ENCODE assay signal across 8 cellular contexts in genomic region chr21:35026617-35027557, GRCh38. TPM values are rescaled to one million over a fixed set of nuclear protein-coding genes. Genes with fewer than 3 reads are reported as not detected.
DNase-seq lines count a peak whose midpoint lies in the region; ATAC-seq and TF ChIP-seq lines count a peak whose summit lies in the region.

No MANE protein-coding gene starts in this region.

- peak overlapping the region; percentile 95 for H3K27ac Mint-ChIP-seq in activated naive CD4-positive, alpha-beta T cell treated with anti-CD3 and anti-CD28 coated beads for 36 hours

- dilution Hi-C loops in mammary epithelial cell (cut with HindIII; ENCODE audit: low sequenced_read_pairs) = no loop called here

- H2AFZ ChIP-seq in hepatocyte = peak overlapping the region; percentile 36
- H2AFZ ChIP-seq in mammary epithelial cell (ENCODE audit: low read depth, low read length) = no peak overlapping the region

- WGBS in hepatocyte (ENCODE audit: low lambda C conversion rate, missing lambda C conversion rate) = 42% methylated on average over 42 of the region's 45 CpGs
- WGBS in mammary epithelial cell (ENCODE audit: low coverage, missing lambda C conversion rate) = 98% methylated on average over 38 of the region's 45 CpGs

- peak overlapping the region; percentile 83 for H3K4me3 Mint-ChIP-seq in activated naive CD4-positive, alpha-beta T cell treated with anti-CD3 and anti-CD28 coated beads for 36 hours

- intact Hi-C loops in activated naive CD4-positive, alpha-beta T cell treated with anti-CD3 and anti-CD28 coated beads for 36 hours (cut with micrococcal nuclease) = loop anchor here (1.0 to 2.0 kb wide), 3 partner anchors 8 to 139 kb away; no protein-coding TSS in a partner anchor
- intact Hi-C loops in mammary epithelial cell (cut with micrococcal nuclease) = no loop called here

- in situ Hi-C loops in mammary epithelial cell (cut with MboI; ENCODE audit: low sequenced_read_pairs in 2 of 2) = no loop called here

- peak; percentile 94 for DNase-seq in RPMI8226
- DNase-seq in activated naive CD4-positive, alpha-beta T cell treated with anti-CD3 and anti-CD28 coated beads for 36 hours = peak; percentile 88
- DNase-seq in hepatocyte (ENCODE audit: low spot score) = peak; percentile 73
- DNase-seq in NCI-H345 treated with DMSO at 0.1 percent for 48 hours (lab: John Stamatoyannopoulos, UW; ENCODE audit: unreplicated experiment) = no peak
- DNase-seq in mammary epithelial cell = no peak

- peaks cover 6% of the 10 kb centered on the region for H3K36me3 Mint-ChIP-seq in activated naive CD4-positive, alpha-beta T cell treated with anti-CD3 and anti-CD28 coated beads for 36 hours (ENCODE audit: low read depth)

- H3K4me1 ChIP-seq in hepatocyte (ENCODE audit: insufficient read depth) = peaks cover 20% of the 10 kb centered on the region
- H3K4me1 ChIP-seq in skeletal muscle tissue (ENCODE audit: control insufficient read depth in 3 of 3, insufficient read depth in 3 of 3, low read length in 3 of 3) = peaks cover 0 to 3% (median 0%) of the 10 kb centered on the region in 3 donors
- no peaks in the 10 kb centered on the region for H3K4me1 ChIP-seq in mammary epithelial cell (ENCODE audit: insufficient read depth, low read length)

- H3K27ac ChIP-seq in hepatocyte (peak overlapping the region; percentile 57), skeletal muscle tissue (ENCODE audit: low read depth, low read length) (no peak overlapping the region), mammary epithelial cell (ENCODE audit: insufficient read depth, low read depth, low read length) (no peak overlapping the region)

- H3K4me2 ChIP-seq in hepatocyte (peak overlapping the region; percentile 79), mammary epithelial cell (ENCODE audit: insufficient read depth, low read depth, low read length) (no peak overlapping the region)

- peaks cover 86% of the 10 kb centered on the region for H3K4me1 Mint-ChIP-seq in activated naive CD4-positive, alpha-beta T cell treated with anti-CD3 and anti-CD28 coated beads for 36 hours (ENCODE audit: low read depth)

- no peak for TF ChIP-seq CTCF in hepatocyte (IDR thresholded peaks at IDR 0.05; ENCODE audit: poor library complexity)
- no peak for TF ChIP-seq CTCF in mammary epithelial cell (conservative IDR thresholded peaks at IDR 0.05 in 1 of 2, IDR thresholded peaks at IDR 0.05 in 1 of 2; ENCODE audit: extremely low read depth in 1 of 2, insufficient read depth in 1 of 2, low read depth in 1 of 2, low read length in 2 of 2)

- H3K79me2 ChIP-seq in hepatocyte (no peaks in the 10 kb centered on the region), mammary epithelial cell (ENCODE audit: insufficient read depth, low read length) (peaks cover 4% of the 10 kb centered on the region)

- H3K9ac ChIP-seq in skeletal muscle tissue (ENCODE audit: low read depth in 1 of 3, low read length in 3 of 3) (peak overlapping the region in 1 of 3 donors; percentile 35), mammary epithelial cell (ENCODE audit: insufficient read depth, low read length) (no peak overlapping the region)

- no TSS peak for BruUV-seq in mammary epithelial cell (replicated peaks; lab: Mats Ljungman, UMichigan)

- H3K27me3 ChIP-seq in hepatocyte = no peaks in the 10 kb centered on the region
- H3K27me3 ChIP-seq in skeletal muscle tissue (ENCODE audit: control insufficient read depth in 3 of 3, insufficient read depth in 3 of 3, low read length in 3 of 3) = no peaks in the 10 kb centered on the region
- H3K27me3 ChIP-seq in mammary epithelial cell (ENCODE audit: insufficient read depth, low read length) = no peaks in the 10 kb centered on the region

- H3K9me3 Mint-ChIP-seq in activated naive CD4-positive, alpha-beta T cell treated with anti-CD3 and anti-CD28 coated beads for 36 hours = peaks cover 3% of the 10 kb centered on the region

- H3K36me3 ChIP-seq in hepatocyte (replicated peaks; ENCODE audit: insufficient read depth, low read depth) = no peaks in the 10 kb centered on the region
- no peaks in the 10 kb centered on the region for H3K36me3 ChIP-seq in skeletal muscle tissue (ENCODE audit: control insufficient read depth in 3 of 3, insufficient read depth in 3 of 3, low read length in 3 of 3)
- H3K36me3 ChIP-seq in mammary epithelial cell (ENCODE audit: insufficient read depth, low read length) = no peaks in the 10 kb centered on the region

- H3K9me3 ChIP-seq in hepatocyte (ENCODE audit: low read depth) (no peaks in the 10 kb centered on the region), skeletal muscle tissue (ENCODE audit: control insufficient read depth in 3 of 3, low read length in 3 of 3) (no peaks in the 10 kb centered on the region), mammary epithelial cell (replicated peaks; ENCODE audit: insufficient read depth, low read length) (no peaks in the 10 kb centered on the region)

- H3K4me3 ChIP-seq in hepatocyte (no peak overlapping the region), skeletal muscle tissue (ENCODE audit: low read length in 3 of 3) (peak overlapping the region; percentile 39 to 64 (median 55)), mammary epithelial cell (replicated peaks in 1 of 3; ENCODE audit: insufficient read depth in 1 of 3, low read depth in 2 of 3, low read length in 3 of 3) (no peak overlapping the region)

- H4K20me1 ChIP-seq in hepatocyte (ENCODE audit: insufficient read depth, poor library complexity, severe bottlenecking) = no peaks in the 10 kb centered on the region
- H4K20me1 ChIP-seq in mammary epithelial cell (ENCODE audit: insufficient read depth, low read length) = no peaks in the 10 kb centered on the region

- H3K27me3 Mint-ChIP-seq in activated naive CD4-positive, alpha-beta T cell treated with anti-CD3 and anti-CD28 coated beads for 36 hours (ENCODE audit: low read depth) = no peaks in the 10 kb centered on the region

- H3K9me2 ChIP-seq in hepatocyte (replicated peaks; ENCODE audit: insufficient read depth) = no peaks in the 10 kb centered on the region

- peak; percentile 79 for ATAC-seq in GM18502 (IDR thresholded peaks at IDR 0.05; ENCODE audit: poor library complexity, unreplicated experiment)
- ATAC-seq in HG02852 (IDR thresholded peaks at IDR 0.05; ENCODE audit: unreplicated experiment) = peak; percentile 83

- CTCF ChIA-PET in activated naive CD4-positive, alpha-beta T cell treated with anti-CD3 and anti-CD28 coated beads for 36 hours (lab: Charles Lee) = interaction anchor here (0.8 to 1.2 kb wide), 7 partner anchors 9 to 136 kb away, joined by 3 to 5 read pairs (median 3); no protein-coding TSS in a partner anchor
- CTCF ChIA-PET in mammary epithelial cell (lab: Charles Lee; ENCODE audit: low non-redundant PET) = no interaction called here

RNA-seq across cellular contexts. Expression of gene RUNX1, which starts 22.2 kb away (rescaled TPM):
- total RNA-seq in activated naive CD4-positive, alpha-beta T cell treated with anti-CD3 and anti-CD28 coated beads for 36 hours = 10 to 100 TPM; 36.9 to 41.0 TPM
- total RNA-seq in hepatocyte (10.9 and 16.7 TPM in 2 replicates), skeletal muscle tissue (7.8 TPM), mammary epithelial cell (100 to 1,000 TPM; 126 to 133 TPM)
- polyA plus RNA-seq in hepatocyte (8.5 and 14.4 TPM in 2 replicates), mammary epithelial cell (45.8 TPM)
- polyA minus RNA-seq in mammary epithelial cell = 102 TPM

Comparison
In these comparisons a context has a peak if more than half of its experiments do, and no peak if none do; other contexts are left out.
1. DNase-seq: peak in RPMI8226 (single experiment), activated naive CD4-positive, alpha-beta T cell treated with anti-CD3 and anti-CD28 coated beads for 36 hours (single experiment) and hepatocyte (single experiment); none in NCI-H345 treated with DMSO at 0.1 percent for 48 hours (single experiment) and mammary epithelial cell (single experiment).
2. H3K4me3 ChIP-seq: peak in skeletal muscle tissue (3 of 3); none in hepatocyte (single experiment) and mammary epithelial cell (0 of 3).